Comparison of ENCODE assay signal across 29 cellular contexts in genomic region chr6:163122365-163122764, GRCh38.
DNase-seq lines count a peak whose midpoint lies in the region; ATAC-seq and TF ChIP-seq lines count a peak whose summit lies in the region.
"Had no signal": no experiment of that assay in that cellular context is flagged by ENCODE, and none has a peak within 500 bp of the region (broad histone marks: within the 10 kb centered on the region; RNA-seq: fewer than 3 reads in every experiment).

No MANE protein-coding gene starts in this region.

- no peaks in the 10 kb centered on the region for H3K27me3 Mint-ChIP-seq in natural killer cell (ENCODE audit: low read depth in 2 of 2)
- no peaks in the 10 kb centered on the region for H3K27me3 Mint-ChIP-seq in natural killer cell treated with Interleukin-12 subunit alpha and Interleukin-12 subunit beta and Interleukin-15 and Interleukin-18, amount 100 ng/mL, for 72 hours
- H3K27me3 Mint-ChIP-seq: activated CD8-positive, alpha-beta memory T cell treated with anti-CD3 and anti-CD28 coated beads, Interleukin-2, amount 10 ng/mL, durations not matched to agents 7 days and 5 days; CD4-positive, alpha-beta T cell had no signal

- H2BK12ac ChIP-seq in mesenchymal stem cell (ENCODE audit: low read length in 2 of 2): no peak overlapping the region

- H3K4me3 Mint-ChIP-seq in natural killer cell: peak overlapping the region; percentile 35
- no peak overlapping the region for H3K4me3 Mint-ChIP-seq in natural killer cell treated with Interleukin-12 subunit alpha and Interleukin-12 subunit beta and Interleukin-15 and Interleukin-18, amount 100 ng/mL, for 72 hours
- H3K4me3 Mint-ChIP-seq: activated CD8-positive, alpha-beta memory T cell treated with anti-CD3 and anti-CD28 coated beads, Interleukin-2, amount 10 ng/mL, durations not matched to agents 7 days and 5 days; CD4-positive, alpha-beta T cell; memory B cell had no signal

- WGBS in prostate gland: 93% methylated on average over 12 of the region's 12 CpGs
- WGBS in mesenchymal stem cell: 90% methylated on average over 11 of the region's 12 CpGs
- WGBS in esophagus muscularis mucosa: 93% methylated on average over 12 of the region's 12 CpGs

- DNase-seq in natural killer cell (no peak), NCI-H2029 (lab: John Stamatoyannopoulos, UW) (peak; percentile 90), RPMI8226 (peak; percentile 5), prostate gland (ENCODE audit: low spot score) (no peak), mesenchymal stem cell (no peak), esophagus muscularis mucosa (ENCODE audit: extremely low spot score) (no peak)
- no peak for DNase-seq in natural killer cell treated with Interleukin-12 subunit alpha and Interleukin-12 subunit beta and Interleukin-15 and Interleukin-18, amount 100 ng/mL, for 72 hours (ENCODE audit: low spot score)
- DNase-seq: activated CD8-positive, alpha-beta memory T cell treated with anti-CD3 and anti-CD28 coated beads, Interleukin-2, amount 10 ng/mL, durations not matched to agents 7 days and 5 days; activated naive CD4-positive, alpha-beta T cell treated with Interleukin-2 at 50 U/mL for 16 hours; activated T-cell treated with anti-CD3 and anti-CD28 coated beads, Interleukin-2, amount 50 U/mL, for 48 hours; amniotic stem cell; brain microvascular endothelial cell; CD4-positive, alpha-beta T cell; DMS 273 treated with DMSO at 0.1 percent for 48 hours; hippocampal formation; MM.1S; NCI-H187 treated with DMSO at 0.1 percent for 48 hours; NCI-H345; PC-9; psoas muscle; SHP77; stimulated activated CD4-positive, alpha-beta T cell treated with anti-CD3 and anti-CD28 coated beads, Interleukin-15, amount 100 ng/mL, for 24 hours; stimulated activated naive CD4-positive, alpha-beta T cell; SW 1271; T-helper 9 cell; testis had no signal

- H2BK5ac ChIP-seq in mesenchymal stem cell (ENCODE audit: low read depth, low read length, poor library complexity, severe bottlenecking): no peak overlapping the region

- H4K8ac ChIP-seq in mesenchymal stem cell (ENCODE audit: low read length): no peak overlapping the region

- no peaks in the 10 kb centered on the region for H3K79me1 ChIP-seq in mesenchymal stem cell (replicated peaks; ENCODE audit: low read length, poor library complexity, severe bottlenecking)

- H3K18ac ChIP-seq in mesenchymal stem cell (ENCODE audit: low read depth in 1 of 2, low read length in 2 of 2): no peak overlapping the region

- no peak overlapping the region for H2BK15ac ChIP-seq in mesenchymal stem cell (ENCODE audit: low read depth, poor library complexity, severe bottlenecking)

- H3K4ac ChIP-seq in mesenchymal stem cell (ENCODE audit: low read depth in 1 of 2, low read length in 2 of 2): no peak overlapping the region

- TF ChIP-seq EP300 in esophagus muscularis mucosa (IDR thresholded peaks at IDR 0.05): no peak

- H3K4me3 ChIP-seq in prostate gland: no peak overlapping the region
- no peak overlapping the region for H3K4me3 ChIP-seq in mesenchymal stem cell (ENCODE audit: insufficient read depth in 1 of 2, low read depth in 1 of 2, low read length in 2 of 2)
- H3K4me3 ChIP-seq in esophagus muscularis mucosa: no peak overlapping the region
- H3K4me3 ChIP-seq: K562, PC-9, psoas muscle, testis had no signal

- no peak overlapping the region for H2AK5ac ChIP-seq in mesenchymal stem cell (ENCODE audit: low read length, severe bottlenecking)

- intact Hi-C loops in natural killer cell (cut with micrococcal nuclease): no loop called here
- intact Hi-C loops in prostate gland (cut with DNase I): no loop called here
- intact Hi-C loops in esophagus muscularis mucosa (cut with DNase I): no loop called here

- H3K36me3 Mint-ChIP-seq in natural killer cell: no peaks in the 10 kb centered on the region
- no peaks in the 10 kb centered on the region for H3K36me3 Mint-ChIP-seq in natural killer cell treated with Interleukin-12 subunit alpha and Interleukin-12 subunit beta and Interleukin-15 and Interleukin-18, amount 100 ng/mL, for 72 hours
- H3K36me3 Mint-ChIP-seq: activated CD8-positive, alpha-beta memory T cell treated with anti-CD3 and anti-CD28 coated beads, Interleukin-2, amount 10 ng/mL, durations not matched to agents 7 days and 5 days; memory B cell had no signal

- H3K9me3 Mint-ChIP-seq in natural killer cell: peaks cover 2% of the 10 kb centered on the region in 2 donors
- peaks cover 5% of the 10 kb centered on the region for H3K9me3 Mint-ChIP-seq in natural killer cell treated with Interleukin-12 subunit alpha and Interleukin-12 subunit beta and Interleukin-15 and Interleukin-18, amount 100 ng/mL, for 72 hours
- H3K9me3 Mint-ChIP-seq: CD4-positive, alpha-beta T cell; memory B cell had no signal

- no peak overlapping the region for H2AFZ ChIP-seq in mesenchymal stem cell (ENCODE audit: low read depth, low read length)
- H2AFZ ChIP-seq: PC-9 had no signal

- H3K4me2 ChIP-seq in mesenchymal stem cell (ENCODE audit: low read length, poor library complexity, severe bottlenecking): no peak overlapping the region
- H3K4me2 ChIP-seq: PC-9 had no signal

- TF ChIP-seq POLR2A in prostate gland (IDR thresholded peaks at IDR 0.05) (no peak), esophagus muscularis mucosa (IDR thresholded peaks at IDR 0.05; ENCODE audit: low read depth) (no peak)

- no peak overlapping the region for H2BK120ac ChIP-seq in mesenchymal stem cell (ENCODE audit: low read depth, low read length)

- H3K9ac ChIP-seq in mesenchymal stem cell (ENCODE audit: low read length): no peak overlapping the region

- H3K36me3 ChIP-seq in prostate gland: no peaks in the 10 kb centered on the region
- H3K36me3 ChIP-seq in mesenchymal stem cell (ENCODE audit: control insufficient read depth in 1 of 2, insufficient read depth in 2 of 2, low read depth in 1 of 2, low read length in 2 of 2): no peaks in the 10 kb centered on the region
- H3K36me3 ChIP-seq in esophagus muscularis mucosa: no peaks in the 10 kb centered on the region
- H3K36me3 ChIP-seq: brain microvascular endothelial cell had no signal

- H3K4me1 ChIP-seq in prostate gland (replicated peaks) (no peaks in the 10 kb centered on the region), mesenchymal stem cell (ENCODE audit: control insufficient read depth, insufficient read depth, low read depth, low read length) (no peaks in the 10 kb centered on the region), esophagus muscularis mucosa (no peaks in the 10 kb centered on the region)
- H3K4me1 ChIP-seq: psoas muscle, testis had no signal

- no peak overlapping the region for H4K91ac ChIP-seq in mesenchymal stem cell (ENCODE audit: low read length)

- no peak overlapping the region for H3K14ac ChIP-seq in mesenchymal stem cell (ENCODE audit: low read length in 2 of 2)

- no peak overlapping the region for H3K23ac ChIP-seq in mesenchymal stem cell (ENCODE audit: low read length in 2 of 2)

- H3K27ac Mint-ChIP-seq in natural killer cell: no peak overlapping the region
- no peak overlapping the region for H3K27ac Mint-ChIP-seq in natural killer cell treated with Interleukin-12 subunit alpha and Interleukin-12 subunit beta and Interleukin-15 and Interleukin-18, amount 100 ng/mL, for 72 hours
- H3K27ac Mint-ChIP-seq: activated CD8-positive, alpha-beta memory T cell treated with anti-CD3 and anti-CD28 coated beads, Interleukin-2, amount 10 ng/mL, durations not matched to agents 7 days and 5 days; CD4-positive, alpha-beta T cell; memory B cell had no signal

- H3K27me3 ChIP-seq in prostate gland (replicated peaks; ENCODE audit: insufficient read depth): no peaks in the 10 kb centered on the region
- H3K27me3 ChIP-seq in mesenchymal stem cell (ENCODE audit: control insufficient read depth in 1 of 2, insufficient read depth in 1 of 2, low read length in 2 of 2): no peaks in the 10 kb centered on the region
- H3K27me3 ChIP-seq in esophagus muscularis mucosa: no peaks in the 10 kb centered on the region
- H3K27me3 ChIP-seq: brain microvascular endothelial cell, testis had no signal

- no peaks in the 10 kb centered on the region for H3K4me1 Mint-ChIP-seq in natural killer cell
- no peaks in the 10 kb centered on the region for H3K4me1 Mint-ChIP-seq in natural killer cell treated with Interleukin-12 subunit alpha and Interleukin-12 subunit beta and Interleukin-15 and Interleukin-18, amount 100 ng/mL, for 72 hours (ENCODE audit: low read depth in 2 of 2)
- H3K4me1 Mint-ChIP-seq: activated CD8-positive, alpha-beta memory T cell treated with anti-CD3 and anti-CD28 coated beads, Interleukin-2, amount 10 ng/mL, durations not matched to agents 7 days and 5 days; memory B cell had no signal

- ATAC-seq in natural killer cell: peak in 1 of 3 donors; percentile 67
- no peak for ATAC-seq in natural killer cell treated with Interleukin-12 subunit alpha and Interleukin-12 subunit beta and Interleukin-15 and Interleukin-18, amount 100 ng/mL, for 72 hours
- ATAC-seq in HG03457 (IDR thresholded peaks at IDR 0.05; ENCODE audit: unreplicated experiment): no peak
- ATAC-seq: activated CD8-positive, alpha-beta memory T cell treated with anti-CD3 and anti-CD28 coated beads, Interleukin-2, amount 10 ng/mL, durations not matched to agents 7 days and 5 days; psoas muscle had no signal

- H3K27ac ChIP-seq in prostate gland: no peak overlapping the region
- no peak overlapping the region for H3K27ac ChIP-seq in mesenchymal stem cell (ENCODE audit: low read length, poor library complexity, severe bottlenecking)
- H3K27ac ChIP-seq in esophagus muscularis mucosa (replicated peaks in 1 of 4): no peak overlapping the region
- H3K27ac ChIP-seq: brain microvascular endothelial cell, PC-9, psoas muscle, testis had no signal

- no peak for TF ChIP-seq CTCF in natural killer cell (IDR thresholded peaks at IDR 0.05)
- no peak for TF ChIP-seq CTCF in prostate gland (IDR thresholded peaks at IDR 0.05)
- no peak for TF ChIP-seq CTCF in esophagus muscularis mucosa (IDR thresholded peaks at IDR 0.05)

- H3K9me3 ChIP-seq in prostate gland: no peaks in the 10 kb centered on the region
- peaks cover 6% of the 10 kb centered on the region for H3K9me3 ChIP-seq in mesenchymal stem cell (ENCODE audit: control insufficient read depth, low read length)
- no peaks in the 10 kb centered on the region for H3K9me3 ChIP-seq in esophagus muscularis mucosa
- H3K9me3 ChIP-seq: psoas muscle, testis had no signal

Comparison
In these comparisons a context has a peak if more than half of its experiments do, and no peak if none do; other contexts are left out.
1. DNase-seq: peak in NCI-H2029 (single experiment) and RPMI8226 (single experiment); none in natural killer cell (single experiment), natural killer cell treated with Interleukin-12 subunit alpha and Interleukin-12 subunit beta and Interleukin-15 and Interleukin-18, amount 100 ng/mL, for 72 hours (single experiment), prostate gland (single experiment), mesenchymal stem cell (single experiment) and esophagus muscularis mucosa (single experiment).